Comparison of ENCODE assay signal across 8 cellular contexts in genomic region chr19:16197622-16198362, GRCh38. TPM values are rescaled to one million over a fixed set of nuclear protein-coding genes. Genes with fewer than 3 reads are reported as not detected.
DNase-seq lines count a peak whose midpoint lies in the region; ATAC-seq and TF ChIP-seq lines count a peak whose summit lies in the region.

Gene AP1M1 (plus strand): TSS chr19:16197911. CDS start chr19:16198027, 116 bp downstream.

- H3K14ac ChIP-seq in mesenchymal stem cell (ENCODE audit: low read length in 2 of 2): peak within 1 kb of the TSS in 1 of 2 experiments; percentile 100

- H3K4me1 Mint-ChIP-seq in effector memory CD8-positive, alpha-beta T cell (ENCODE audit: low read depth in 2 of 2): peaks cover 34 to 37% of the 10 kb centered on the region in 2 donors

- peak within 1 kb of the TSS; percentile 78 for H3K4me2 ChIP-seq in mesenchymal stem cell (ENCODE audit: low read length, poor library complexity, severe bottlenecking)

- H2BK12ac ChIP-seq in mesenchymal stem cell (ENCODE audit: low read length in 2 of 2): peak within 1 kb of the TSS; percentile 11 to 15

- H3K9ac ChIP-seq in mesenchymal stem cell (ENCODE audit: low read length): peak within 1 kb of the TSS; percentile 97

- no peaks in the 10 kb centered on the region for H3K9me3 Mint-ChIP-seq in effector memory CD8-positive, alpha-beta T cell

- H4K8ac ChIP-seq in mesenchymal stem cell (ENCODE audit: low read length): peak within 1 kb of the TSS; percentile 100

- H3K27me3 ChIP-seq in mesenchymal stem cell (ENCODE audit: control insufficient read depth in 1 of 2, insufficient read depth in 1 of 2, low read length in 2 of 2): no peaks in the 10 kb centered on the region

- H2BK120ac ChIP-seq in mesenchymal stem cell (ENCODE audit: low read depth, low read length): peak within 1 kb of the TSS; percentile 92

- H3K36me3 ChIP-seq in mesenchymal stem cell (ENCODE audit: control insufficient read depth in 1 of 2, insufficient read depth in 2 of 2, low read depth in 1 of 2, low read length in 2 of 2): peaks cover 32 to 39% of the 10 kb centered on the region in 2 experiments

- peak; percentile 96 for DNase-seq in CMK (ENCODE audit: low read depth)
- peak; percentile 99 for DNase-seq in GM20000 (ENCODE audit: low spot score)
- peak; percentile 98 for DNase-seq in HT-29 (ENCODE audit: low spot score)
- peak; percentile 93 to 95 for DNase-seq in NOMO-1 (lab: John Stamatoyannopoulos, UW; ENCODE audit: unreplicated experiment in 2 of 2)
- DNase-seq in activated CD8-positive, alpha-beta memory T cell treated with anti-CD3 and anti-CD28 coated beads for 4 hours (ENCODE audit: low read depth in 2 of 2): peak; percentile 97 to 98
- DNase-seq in effector memory CD8-positive, alpha-beta T cell: peak; percentile 97 to 98 (median 97)
- DNase-seq in mesenchymal stem cell: peak; percentile 96
- DNase-seq in stimulated activated CD8-positive, alpha-beta memory T cell treated with anti-CD3 and anti-CD28 coated beads, Interleukin-12 subunit alpha, Interleukin-12 subunit beta, amount 100 ng/mL, for 4 hours (ENCODE audit: low read depth): peak; percentile 98

- no peak within 1 kb of the TSS for H2BK15ac ChIP-seq in mesenchymal stem cell (ENCODE audit: low read depth, poor library complexity, severe bottlenecking)

- peak; percentile 88 for ATAC-seq in effector memory CD8-positive, alpha-beta T cell (replicated peaks)

- WGBS in mesenchymal stem cell: under 1% methylated on average over 64 of the region's 64 CpGs

- H3K36me3 Mint-ChIP-seq in effector memory CD8-positive, alpha-beta T cell (ENCODE audit: insufficient read depth): peaks cover 41% of the 10 kb centered on the region

- peak within 1 kb of the TSS; percentile 9 for H2BK5ac ChIP-seq in mesenchymal stem cell (ENCODE audit: low read depth, low read length, poor library complexity, severe bottlenecking)

- peak within 1 kb of the TSS; percentile 79 to 99 for H3K4ac ChIP-seq in mesenchymal stem cell (ENCODE audit: low read depth in 1 of 2, low read length in 2 of 2)

- peak within 1 kb of the TSS; percentile 73 to 83 for H3K4me3 Mint-ChIP-seq in effector memory CD8-positive, alpha-beta T cell

- H3K79me1 ChIP-seq in mesenchymal stem cell (replicated peaks; ENCODE audit: low read length, poor library complexity, severe bottlenecking): peaks cover 9% of the 10 kb centered on the region

- H3K18ac ChIP-seq in mesenchymal stem cell (ENCODE audit: low read depth in 1 of 2, low read length in 2 of 2): peak within 1 kb of the TSS; percentile 98 to 99

- peak within 1 kb of the TSS in 1 of 2 experiments; percentile 75 for H3K23ac ChIP-seq in mesenchymal stem cell (ENCODE audit: low read length in 2 of 2)

- peak within 1 kb of the TSS; percentile 99 to 100 for H3K4me3 ChIP-seq in mesenchymal stem cell (ENCODE audit: insufficient read depth in 1 of 2, low read depth in 1 of 2, low read length in 2 of 2)

- H3K27ac Mint-ChIP-seq in effector memory CD8-positive, alpha-beta T cell: peak within 1 kb of the TSS; percentile 92 to 96

- H2AK5ac ChIP-seq in mesenchymal stem cell (ENCODE audit: low read length, severe bottlenecking): peak within 1 kb of the TSS; percentile 58

- H4K91ac ChIP-seq in mesenchymal stem cell (ENCODE audit: low read length): peak within 1 kb of the TSS; percentile 99

- peak within 1 kb of the TSS; percentile 72 for H3K27ac ChIP-seq in mesenchymal stem cell (ENCODE audit: low read length, poor library complexity, severe bottlenecking)

- H3K27me3 Mint-ChIP-seq in effector memory CD8-positive, alpha-beta T cell: no peaks in the 10 kb centered on the region

- peaks cover 23% of the 10 kb centered on the region for H3K4me1 ChIP-seq in mesenchymal stem cell (ENCODE audit: control insufficient read depth, insufficient read depth, low read depth, low read length)

- no peak for TF ChIP-seq CTCF in GM20000 (IDR thresholded peaks at IDR 0.05; ENCODE audit: extremely low read depth, missing control alignments)

- H2AFZ ChIP-seq in mesenchymal stem cell (ENCODE audit: low read depth, low read length): peak within 1 kb of the TSS; percentile 87

- H3K9me3 ChIP-seq in mesenchymal stem cell (ENCODE audit: control insufficient read depth, low read length): no peaks in the 10 kb centered on the region

RNA-seq across cellular contexts. Expression of gene AP1M1, which starts in this region (rescaled TPM):
- 49.4 and 65.8 TPM in 2 replicates for total RNA-seq in HT-29 (2014; rRNA removed; shearing (Covaris generic))
- polyA plus RNA-seq in mesenchymal stem cell (2013, experiment 1 of 2): 62.6 TPM
- 61.7 TPM for polyA plus RNA-seq in mesenchymal stem cell (2013, experiment 2 of 2)

Comparison
In these comparisons a context has a peak if more than half of its experiments do, and no peak if none do; other contexts are left out.
1. Peak in every context shown above with its lines: DNase-seq, ATAC-seq, H3K4me3 ChIP-seq and H3K27ac ChIP-seq.